ENCODE assay signal across 23 cellular contexts in the genomic region with DNA sequence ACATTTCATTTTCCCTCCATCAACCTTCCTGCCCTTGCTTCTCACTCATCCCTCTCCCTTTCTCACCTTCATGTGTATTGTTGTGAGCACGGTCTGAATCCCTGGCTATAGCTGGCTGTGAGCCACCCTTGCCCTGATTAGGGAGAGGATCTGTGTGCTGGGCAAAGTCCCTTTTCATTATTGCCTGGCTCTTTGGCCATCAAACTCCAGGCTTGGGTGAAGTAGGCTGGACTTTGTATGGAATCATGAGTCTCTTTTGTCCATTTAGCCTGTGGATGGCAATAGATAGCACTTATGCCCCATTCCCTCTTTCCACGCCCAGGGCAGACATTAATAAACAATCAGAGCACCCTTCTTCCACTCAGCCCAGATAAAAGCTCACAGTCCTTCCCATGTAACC. TPM values are rescaled to one million over a fixed set of nuclear protein-coding genes. Genes with fewer than 3 reads are reported as not detected.
DNase-seq lines count a peak whose midpoint lies in the region; TF ChIP-seq lines count a peak whose summit lies in the region.
"Had no signal": no experiment of that assay in that cellular context is flagged by ENCODE, and none has a peak within 500 bp of the region (broad histone marks: within the 10 kb centered on the region; RNA-seq: fewer than 3 reads in every experiment).

No MANE protein-coding gene starts in this region.

- no peak overlapping the region for H3K4me2 ChIP-seq in skeletal muscle satellite cell (ENCODE audit: low read length)
- H3K4me2 ChIP-seq: KMS-11 had no signal

- H3K9me3 Mint-ChIP-seq in activated CD4-positive, alpha-beta memory T cell treated with anti-CD3 and anti-CD28 coated beads, Interleukin-2, amount 10 ng/mL, durations not matched to agents 7 days and 5 days = peaks cover 6% of the 10 kb centered on the region
- H3K9me3 Mint-ChIP-seq in activated CD4-positive, alpha-beta memory T cell treated with anti-CD3 and anti-CD28 coated beads for 36 hours = no peaks in the 10 kb centered on the region
- H3K9me3 Mint-ChIP-seq in CD14-positive monocyte = peaks cover 0 to 5% (median 0%) of the 10 kb centered on the region in 7 donors
- H3K9me3 Mint-ChIP-seq: activated B cell treated with CpG ODN at 0.5 μM for 24 hours; CD4-positive, CD25-positive, alpha-beta regulatory T cell; naive thymus-derived CD8-positive, alpha-beta T cell had no signal

- H3K9ac ChIP-seq in colonic mucosa (ENCODE audit: low read depth in 2 of 2, low read length in 2 of 2) = no peak overlapping the region
- H3K9ac ChIP-seq in skeletal muscle satellite cell (ENCODE audit: low read depth, low read length) = peak overlapping the region; percentile 78
- H3K9ac ChIP-seq: KMS-11 had no signal

- CTCF ChIA-PET in activated CD4-positive, alpha-beta memory T cell treated with anti-CD3 and anti-CD28 coated beads, Interleukin-2, amount 10 ng/mL, durations not matched to agents 7 days and 5 days (lab: Charles Lee) = interaction anchor here (1.4 to 2.4 kb wide), 2 partner anchors 12 kb away, joined by 4 to 23 read pairs; no protein-coding TSS in a partner anchor
- CTCF ChIA-PET in activated CD4-positive, alpha-beta memory T cell treated with anti-CD3 and anti-CD28 coated beads for 36 hours (lab: Charles Lee) = interaction anchor here (1.4 kb wide), 1 partner anchor 24 kb away, joined by 4 read pairs; no protein-coding TSS in a partner anchor

- intact Hi-C loops in activated CD4-positive, alpha-beta memory T cell treated with anti-CD3 and anti-CD28 coated beads for 36 hours (cut with micrococcal nuclease) = loop anchor here (1.0 to 5.0 kb wide), 4 partner anchors 12 to 661 kb away; no protein-coding TSS in a partner anchor
- intact Hi-C loops in colonic mucosa (cut with DNase I) = no loop called here
- intact Hi-C loops in CD14-positive monocyte (cut with micrococcal nuclease) = loop anchor here in 1 of 2 donors (10.0 kb wide), 1 partner anchor 56 kb away; no protein-coding TSS in a partner anchor

- no peak overlapping the region for H3K4me3 ChIP-seq in colonic mucosa
- H3K4me3 ChIP-seq in skeletal muscle satellite cell (ENCODE audit: low read length) = no peak overlapping the region
- H3K4me3 ChIP-seq: body of pancreas, spleen, thyroid gland had no signal

- no peaks in the 10 kb centered on the region for H3K27me3 ChIP-seq in colonic mucosa
- H3K27me3 ChIP-seq in skeletal muscle satellite cell (ENCODE audit: control insufficient read depth, insufficient read depth, low read length) = no peaks in the 10 kb centered on the region
- H3K27me3 ChIP-seq: body of pancreas, spleen, thyroid gland had no signal

- peaks cover 41% of the 10 kb centered on the region for H3K36me3 Mint-ChIP-seq in activated CD4-positive, alpha-beta memory T cell treated with anti-CD3 and anti-CD28 coated beads, Interleukin-2, amount 10 ng/mL, durations not matched to agents 7 days and 5 days (ENCODE audit: low read depth)
- H3K36me3 Mint-ChIP-seq in activated CD4-positive, alpha-beta memory T cell treated with anti-CD3 and anti-CD28 coated beads for 36 hours = no peaks in the 10 kb centered on the region
- H3K36me3 Mint-ChIP-seq in CD14-positive monocyte = no peaks in the 10 kb centered on the region
- H3K36me3 Mint-ChIP-seq: CD4-positive, CD25-positive, alpha-beta regulatory T cell; naive thymus-derived CD8-positive, alpha-beta T cell had no signal

- no peaks in the 10 kb centered on the region for H3K4me1 ChIP-seq in colonic mucosa
- H3K4me1 ChIP-seq in skeletal muscle satellite cell (ENCODE audit: control insufficient read depth, insufficient read depth, low read length) = peaks cover 75% of the 10 kb centered on the region
- H3K4me1 ChIP-seq: body of pancreas, thyroid gland had no signal

- H3K36me3 ChIP-seq in colonic mucosa (no peaks in the 10 kb centered on the region), skeletal muscle satellite cell (ENCODE audit: insufficient read depth, low read length) (peaks cover 10% of the 10 kb centered on the region)
- H3K36me3 ChIP-seq: spleen, thyroid gland had no signal

- H3K9me3 ChIP-seq in colonic mucosa (no peaks in the 10 kb centered on the region), skeletal muscle satellite cell (replicated peaks; ENCODE audit: low read length) (no peaks in the 10 kb centered on the region)
- H3K9me3 ChIP-seq: body of pancreas, spleen, thyroid gland had no signal

- H3K4me3 Mint-ChIP-seq in activated CD4-positive, alpha-beta memory T cell treated with anti-CD3 and anti-CD28 coated beads, Interleukin-2, amount 10 ng/mL, durations not matched to agents 7 days and 5 days = peak overlapping the region; percentile 73
- H3K4me3 Mint-ChIP-seq in activated CD4-positive, alpha-beta memory T cell treated with anti-CD3 and anti-CD28 coated beads for 36 hours = no peak overlapping the region
- H3K4me3 Mint-ChIP-seq in CD14-positive monocyte = no peak overlapping the region
- H3K4me3 Mint-ChIP-seq: activated B cell treated with CpG ODN at 0.5 μM for 24 hours; CD4-positive, CD25-positive, alpha-beta regulatory T cell; naive thymus-derived CD8-positive, alpha-beta T cell had no signal

- TF ChIP-seq CTCF in colonic mucosa (IDR thresholded peaks at IDR 0.05) = no peak
- no peak for TF ChIP-seq CTCF in CD14-positive monocyte (IDR thresholded peaks at IDR 0.05)

- POLR2A ChIA-PET in activated CD4-positive, alpha-beta memory T cell treated with anti-CD3 and anti-CD28 coated beads, Interleukin-2, amount 10 ng/mL, durations not matched to agents 7 days and 5 days (lab: Charles Lee) = interaction anchor here (0.9 to 3.6 kb wide), 9 partner anchors 8 to 184 kb away, joined by 3 to 49 read pairs (median 7); partner anchors contain the start of gene GRK3
- POLR2A ChIA-PET in activated CD4-positive, alpha-beta memory T cell treated with anti-CD3 and anti-CD28 coated beads for 36 hours (lab: Charles Lee) = interaction anchor here (2.2 kb wide), 1 partner anchor 12 kb away, joined by 6 read pairs; no protein-coding TSS in a partner anchor

- no peak overlapping the region for H3K27ac ChIP-seq in colonic mucosa
- H3K27ac ChIP-seq: body of pancreas, KMS-11, thyroid gland had no signal

- peaks cover 74% of the 10 kb centered on the region for H3K4me1 Mint-ChIP-seq in activated CD4-positive, alpha-beta memory T cell treated with anti-CD3 and anti-CD28 coated beads, Interleukin-2, amount 10 ng/mL, durations not matched to agents 7 days and 5 days
- peaks cover 50% of the 10 kb centered on the region for H3K4me1 Mint-ChIP-seq in activated CD4-positive, alpha-beta memory T cell treated with anti-CD3 and anti-CD28 coated beads for 36 hours (ENCODE audit: low read depth)
- peaks cover 10% of the 10 kb centered on the region for H3K4me1 Mint-ChIP-seq in CD14-positive monocyte
- H3K4me1 Mint-ChIP-seq: activated B cell treated with CpG ODN at 0.5 μM for 24 hours; naive thymus-derived CD8-positive, alpha-beta T cell had no signal

- H3K27ac Mint-ChIP-seq in activated CD4-positive, alpha-beta memory T cell treated with anti-CD3 and anti-CD28 coated beads, Interleukin-2, amount 10 ng/mL, durations not matched to agents 7 days and 5 days = peak overlapping the region; percentile 100
- no peak overlapping the region for H3K27ac Mint-ChIP-seq in activated CD4-positive, alpha-beta memory T cell treated with anti-CD3 and anti-CD28 coated beads for 36 hours
- H3K27ac Mint-ChIP-seq in CD14-positive monocyte = peak overlapping the region in 1 of 7 donors; percentile 48
- H3K27ac Mint-ChIP-seq: activated B cell treated with CpG ODN at 0.5 μM for 24 hours; naive thymus-derived CD8-positive, alpha-beta T cell had no signal

- no peak for DNase-seq in activated CD4-positive, alpha-beta memory T cell treated with anti-CD3 and anti-CD28 coated beads, Interleukin-2, amount 10 ng/mL, durations not matched to agents 7 days and 5 days
- no peak for DNase-seq in activated CD4-positive, alpha-beta memory T cell treated with anti-CD3 and anti-CD28 coated beads for 36 hours
- DNase-seq in HuH-7 (ENCODE audit: low spot score) (peak; percentile 85), colonic mucosa (peak; percentile 54), HCEC 1CT (no peak), CD14-positive monocyte (ENCODE audit: low spot score) (no peak)
- DNase-seq in stimulated activated CD4-positive, alpha-beta T cell treated with anti-CD3 and anti-CD28 coated beads, Interleukin-4, amount 100 ng/mL, for 4 hours = no peak
- DNase-seq: ACHN; activated B cell treated with CpG ODN at 0.5 μM for 24 hours; activated CD8-positive, alpha-beta memory T cell treated with anti-CD3 and anti-CD28 coated beads, Interleukin-2, amount 50 U/mL, for 48 hours; body of pancreas; CD4-positive, CD25-positive, alpha-beta regulatory T cell; DMS53; naive thymus-derived CD8-positive, alpha-beta T cell; NCI-H1105; NCI-H2107; NCI-H526; SHP77; spleen; thyroid gland had no signal

- no peaks in the 10 kb centered on the region for H3K27me3 Mint-ChIP-seq in activated CD4-positive, alpha-beta memory T cell treated with anti-CD3 and anti-CD28 coated beads, Interleukin-2, amount 10 ng/mL, durations not matched to agents 7 days and 5 days
- H3K27me3 Mint-ChIP-seq in activated CD4-positive, alpha-beta memory T cell treated with anti-CD3 and anti-CD28 coated beads for 36 hours = peaks cover 11% of the 10 kb centered on the region
- H3K27me3 Mint-ChIP-seq in CD14-positive monocyte (ENCODE audit: low read depth in 3 of 3) = peaks cover 5 to 11% (median 9%) of the 10 kb centered on the region in 3 donors
- H3K27me3 Mint-ChIP-seq: activated B cell treated with CpG ODN at 0.5 μM for 24 hours had no signal

RNA-seq across cellular contexts. Expression of gene MYO18B, which starts 6.7 kb away (rescaled TPM):
- total RNA-seq in activated CD4-positive, alpha-beta memory T cell treated with anti-CD3 and anti-CD28 coated beads, Interleukin-2, amount 10 ng/mL, durations not matched to agents 7 days and 5 days = 1 to 10 TPM; 1.6 to 2.0 TPM
- total RNA-seq in activated CD4-positive, alpha-beta memory T cell treated with anti-CD3 and anti-CD28 coated beads for 36 hours = under 1 TPM; 0.22 to 0.29 TPM
- under 1 TPM in 1 of 2 donors, not detected in 1; 0.11 TPM for total RNA-seq in colonic mucosa
- 0.25 and 2.8 TPM in 2 replicates for total RNA-seq in skeletal muscle satellite cell (2012; rRNA removed)
- not detected for polyA plus RNA-seq in CD14-positive monocyte
- total RNA-seq: epithelial cell of proximal tubule had no signal

Comparison
In these comparisons a context has a peak if more than half of its experiments do, and no peak if none do; other contexts are left out.
1. DNase-seq: peak in HuH-7 (single experiment) and colonic mucosa (single experiment); none in activated CD4-positive, alpha-beta memory T cell treated with anti-CD3 and anti-CD28 coated beads, Interleukin-2, amount 10 ng/mL, durations not matched to agents 7 days and 5 days (single experiment), activated CD4-positive, alpha-beta memory T cell treated with anti-CD3 and anti-CD28 coated beads for 36 hours (single experiment), HCEC 1CT (single experiment), stimulated activated CD4-positive, alpha-beta T cell treated with anti-CD3 and anti-CD28 coated beads, Interleukin-4, amount 100 ng/mL, for 4 hours (0 of 2) and CD14-positive monocyte (single experiment).